In the genomic region with DNA sequence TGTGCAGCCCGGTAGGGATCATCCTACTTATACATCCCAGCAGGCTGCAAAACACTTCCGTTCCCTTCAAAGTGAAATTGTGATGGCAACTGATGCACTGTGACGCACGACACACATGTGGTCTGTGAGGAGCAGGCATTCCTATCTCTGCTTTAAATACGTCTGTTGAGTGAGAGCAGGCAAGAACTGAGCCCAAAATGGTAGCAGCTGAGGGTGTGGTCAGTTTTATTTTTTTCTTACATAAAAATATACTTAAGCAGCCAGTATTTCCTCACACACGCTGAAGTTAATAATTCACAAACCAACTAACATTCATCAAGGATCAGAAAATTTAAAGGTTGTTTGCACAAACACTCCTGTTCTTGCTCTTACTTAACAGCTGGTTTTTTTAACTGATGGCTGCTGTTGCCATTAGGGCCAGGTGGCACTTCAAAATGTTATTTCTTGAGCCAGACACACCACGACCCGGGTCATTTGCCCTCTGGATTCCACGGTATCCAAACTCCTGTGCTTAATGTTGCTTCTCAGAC, we compare ENCODE assay signal across 2 cellular contexts.
TF ChIP-seq lines count a peak whose summit lies in the region.

No MANE protein-coding gene starts in this region.

TF ChIP-seq in GM23338, 12 proteins besides CTCF, POLR2A, EP300 and RAD21:
- no peak for TF ChIP-seq EZH2phosphoT487 (IDR thresholded peaks at IDR 0.05; ENCODE audit: unreplicated experiment)
- no peak for TF ChIP-seq NANOG (IDR thresholded peaks at IDR 0.05; ENCODE audit: borderline replicate concordance)
- TF ChIP-seq, protein P1, sequence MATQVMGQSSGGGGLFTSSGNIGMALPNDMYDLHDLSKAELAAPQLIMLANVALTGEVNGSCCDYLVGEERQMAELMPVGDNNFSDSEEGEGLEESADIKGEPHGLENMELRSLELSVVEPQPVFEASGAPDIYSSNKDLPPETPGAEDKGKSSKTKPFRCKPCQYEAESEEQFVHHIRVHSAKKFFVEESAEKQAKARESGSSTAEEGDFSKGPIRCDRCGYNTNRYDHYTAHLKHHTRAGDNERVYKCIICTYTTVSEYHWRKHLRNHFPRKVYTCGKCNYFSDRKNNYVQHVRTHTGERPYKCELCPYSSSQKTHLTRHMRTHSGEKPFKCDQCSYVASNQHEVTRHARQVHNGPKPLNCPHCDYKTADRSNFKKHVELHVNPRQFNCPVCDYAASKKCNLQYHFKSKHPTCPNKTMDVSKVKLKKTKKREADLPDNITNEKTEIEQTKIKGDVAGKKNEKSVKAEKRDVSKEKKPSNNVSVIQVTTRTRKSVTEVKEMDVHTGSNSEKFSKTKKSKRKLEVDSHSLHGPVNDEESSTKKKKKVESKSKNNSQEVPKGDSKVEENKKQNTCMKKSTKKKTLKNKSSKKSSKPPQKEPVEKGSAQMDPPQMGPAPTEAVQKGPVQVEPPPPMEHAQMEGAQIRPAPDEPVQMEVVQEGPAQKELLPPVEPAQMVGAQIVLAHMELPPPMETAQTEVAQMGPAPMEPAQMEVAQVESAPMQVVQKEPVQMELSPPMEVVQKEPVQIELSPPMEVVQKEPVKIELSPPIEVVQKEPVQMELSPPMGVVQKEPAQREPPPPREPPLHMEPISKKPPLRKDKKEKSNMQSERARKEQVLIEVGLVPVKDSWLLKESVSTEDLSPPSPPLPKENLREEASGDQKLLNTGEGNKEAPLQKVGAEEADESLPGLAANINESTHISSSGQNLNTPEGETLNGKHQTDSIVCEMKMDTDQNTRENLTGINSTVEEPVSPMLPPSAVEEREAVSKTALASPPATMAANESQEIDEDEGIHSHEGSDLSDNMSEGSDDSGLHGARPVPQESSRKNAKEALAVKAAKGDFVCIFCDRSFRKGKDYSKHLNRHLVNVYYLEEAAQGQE (IDR thresholded peaks at IDR 0.05; ENCODE audit: unreplicated experiment): no peak
- no peak for TF ChIP-seq EZH2 (IDR thresholded peaks at IDR 0.05; ENCODE audit: low read depth, unreplicated experiment)

TF ChIP-seq in H1, 55 proteins besides CTCF, POLR2A, EP300 and RAD21:
- no peak for TF ChIP-seq BCL11A (IDR thresholded peaks at IDR 0.05; ENCODE audit: low read depth in 2 of 2, low read length in 2 of 2)
- TF ChIP-seq TEAD4 (IDR thresholded peaks at IDR 0.05; ENCODE audit: low read depth, low read length): no peak
- no peak for TF ChIP-seq RFX5 (IDR thresholded peaks at IDR 0.05; ENCODE audit: borderline replicate concordance, low read depth, low read length)
- TF ChIP-seq, protein P2, sequence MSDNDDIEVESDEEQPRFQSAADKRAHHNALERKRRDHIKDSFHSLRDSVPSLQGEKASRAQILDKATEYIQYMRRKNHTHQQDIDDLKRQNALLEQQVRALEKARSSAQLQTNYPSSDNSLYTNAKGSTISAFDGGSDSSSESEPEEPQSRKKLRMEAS (IDR thresholded peaks at IDR 0.05): no peak
- TF ChIP-seq POU5F1 (IDR thresholded peaks at IDR 0.05; ENCODE audit: low read depth, low read length): no peak
- no peak for TF ChIP-seq ZNF274 (IDR thresholded peaks at IDR 0.05; ENCODE audit: borderline replicate concordance, extremely low read depth, low read length)
- TF ChIP-seq, protein P3, sequence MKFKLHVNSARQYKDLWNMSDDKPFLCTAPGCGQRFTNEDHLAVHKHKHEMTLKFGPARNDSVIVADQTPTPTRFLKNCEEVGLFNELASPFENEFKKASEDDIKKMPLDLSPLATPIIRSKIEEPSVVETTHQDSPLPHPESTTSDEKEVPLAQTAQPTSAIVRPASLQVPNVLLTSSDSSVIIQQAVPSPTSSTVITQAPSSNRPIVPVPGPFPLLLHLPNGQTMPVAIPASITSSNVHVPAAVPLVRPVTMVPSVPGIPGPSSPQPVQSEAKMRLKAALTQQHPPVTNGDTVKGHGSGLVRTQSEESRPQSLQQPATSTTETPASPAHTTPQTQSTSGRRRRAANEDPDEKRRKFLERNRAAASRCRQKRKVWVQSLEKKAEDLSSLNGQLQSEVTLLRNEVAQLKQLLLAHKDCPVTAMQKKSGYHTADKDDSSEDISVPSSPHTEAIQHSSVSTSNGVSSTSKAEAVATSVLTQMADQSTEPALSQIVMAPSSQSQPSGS (IDR thresholded peaks at IDR 0.05; ENCODE audit: low read length): no peak
- TF ChIP-seq JUND (IDR thresholded peaks at IDR 0.05; ENCODE audit: low read length): no peak
- TF ChIP-seq BRCA1 (IDR thresholded peaks at IDR 0.05; ENCODE audit: low read depth, low read length): no peak
- TF ChIP-seq EZH2 (IDR thresholded peaks at IDR 0.05; ENCODE audit: low read depth, low read length, severe bottlenecking): no peak
- TF ChIP-seq GTF2F1 (IDR thresholded peaks at IDR 0.05; ENCODE audit: borderline replicate concordance, low read depth, low read length): no peak
- no peak for TF ChIP-seq ASH2L (IDR thresholded peaks at IDR 0.05; ENCODE audit: low read length)
- TF ChIP-seq TAF7 (optimal IDR thresholded peaks at IDR 0.05; ENCODE audit: borderline replicate concordance, low read depth, low read length): no peak
- no peak for TF ChIP-seq SIRT6 (IDR thresholded peaks at IDR 0.05; ENCODE audit: low read length)
- TF ChIP-seq YY1 (IDR thresholded peaks at IDR 0.05; ENCODE audit: low read depth, low read length): no peak
- no peak for TF ChIP-seq EGR1 (IDR thresholded peaks at IDR 0.05; ENCODE audit: borderline replicate concordance, low read depth, low read length)
